Comparison of ENCODE assay signal across 8 cellular contexts in genomic region chr3:160885791-160886286, GRCh38.
DNase-seq lines count a peak whose midpoint lies in the region; ATAC-seq and TF ChIP-seq lines count a peak whose summit lies in the region.

No MANE protein-coding gene starts in this region.

- H3K27ac Mint-ChIP-seq in T-helper 2 cell treated with Interferon-gamma antibody and Interleukin-4, amounts not matched to agents 5 μg/mL and 100 μg/mL, for 36 hours = no peak overlapping the region

- peaks cover 16% of the 10 kb centered on the region for H3K9me3 Mint-ChIP-seq in T-helper 2 cell treated with Interferon-gamma antibody and Interleukin-4, amounts not matched to agents 5 μg/mL and 100 μg/mL, for 36 hours

- H3K27me3 Mint-ChIP-seq in T-helper 2 cell treated with Interferon-gamma antibody and Interleukin-4, amounts not matched to agents 5 μg/mL and 100 μg/mL, for 36 hours (ENCODE audit: low read depth) = peaks cover 2% of the 10 kb centered on the region

- H3K36me3 Mint-ChIP-seq in T-helper 2 cell treated with Interferon-gamma antibody and Interleukin-4, amounts not matched to agents 5 μg/mL and 100 μg/mL, for 36 hours (ENCODE audit: low read depth) = no peaks in the 10 kb centered on the region

- in situ Hi-C loops in G401 (cut with HindIII; ENCODE audit: low sequenced_read_pairs) = no loop called here

- TF ChIP-seq CTCF in epithelial cell of esophagus (IDR thresholded peaks at IDR 0.05; ENCODE audit: insufficient read depth, low read depth, low read length, missing control alignments) = no peak

- DNase-seq in NCI-H2196 (lab: John Stamatoyannopoulos, UW; ENCODE audit: unreplicated experiment) (peak; percentile 95), epithelial cell of esophagus (ENCODE audit: low read depth) (peak; percentile 8), posterior cingulate gyrus (peak; percentile 37 to 96 (median 66)), G401 (ENCODE audit: low spot score) (no peak), COLO829 (ENCODE audit: low spot score) (no peak)
- no peak for DNase-seq in T-helper 2 cell treated with Interferon-gamma antibody and Interleukin-4, amounts not matched to agents 5 μg/mL and 100 μg/mL, for 36 hours (ENCODE audit: low spot score)

- intact Hi-C loops in posterior cingulate gyrus (cut with DNase I) = no loop called here

- no peaks in the 10 kb centered on the region for H3K4me1 Mint-ChIP-seq in T-helper 2 cell treated with Interferon-gamma antibody and Interleukin-4, amounts not matched to agents 5 μg/mL and 100 μg/mL, for 36 hours (ENCODE audit: low read depth)

- peak; percentile 53 for ATAC-seq in GM18907 (IDR thresholded peaks at IDR 0.05; ENCODE audit: unreplicated experiment)
- peak; percentile 41 for ATAC-seq in HG02798 (IDR thresholded peaks at IDR 0.05; ENCODE audit: poor library complexity, unreplicated experiment)

- no peak overlapping the region for H3K4me3 Mint-ChIP-seq in T-helper 2 cell treated with Interferon-gamma antibody and Interleukin-4, amounts not matched to agents 5 μg/mL and 100 μg/mL, for 36 hours

- H3K4me3 ChIP-seq in epithelial cell of esophagus (ENCODE audit: low read length) = no peak overlapping the region

Comparison
In these comparisons a context has a peak if more than half of its experiments do, and no peak if none do; other contexts are left out.
1. DNase-seq: peak in NCI-H2196 (single experiment), epithelial cell of esophagus (single experiment) and posterior cingulate gyrus (10 of 10); none in G401 (single experiment), T-helper 2 cell treated with Interferon-gamma antibody and Interleukin-4, amounts not matched to agents 5 μg/mL and 100 μg/mL, for 36 hours (single experiment) and COLO829 (single experiment).